1 cellular context compared by ENCODE assay signal in genomic region chr21:25790122-25790951, GRCh38.
TF ChIP-seq lines count a peak whose summit lies in the region.

No MANE protein-coding gene starts in this region.

TF ChIP-seq in K562, 482 proteins besides CTCF, POLR2A, EP300 and RAD21 (continued from another document and continues in another):
- TF ChIP-seq ZNF76 (CRISPR knock-in tag; IDR thresholded peaks at IDR 0.05; ENCODE audit: borderline replicate concordance) (no peak), ZNF830 (CRISPR knock-in tag; IDR thresholded peaks at IDR 0.05) (no peak), DPF2 (IDR thresholded peaks at IDR 0.05) (peak; percentile 42; the same call in 1 of the 2 replicates), ZBTB34 (CRISPR knock-in tag; IDR thresholded peaks at IDR 0.05) (no peak), MECOM (CRISPR knock-in tag; IDR thresholded peaks at IDR 0.05) (0 out of 2 replicates have a peak, but pooled peaks have one; percentile 11), ZBTB43 (CRISPR knock-in tag; IDR thresholded peaks at IDR 0.05) (no peak), TFAP4 (CRISPR knock-in tag; IDR thresholded peaks at IDR 0.05; ENCODE audit: borderline replicate concordance) (no peak), RCOR1 (IDR thresholded peaks at IDR 0.05; ENCODE audit: borderline replicate concordance in 1 of 2, low read depth in 2 of 2, low read length in 2 of 2) (0 out of 4 replicates have a peak, but pooled peaks of 1 of the 2 experiments have one; percentile 19), KAT2B (IDR thresholded peaks at IDR 0.05; ENCODE audit: low read depth, low read length) (no peak), NBN (IDR thresholded peaks at IDR 0.05; ENCODE audit: low read depth) (no peak), MTA3 (IDR thresholded peaks at IDR 0.05; ENCODE audit: borderline replicate concordance) (no peak), XRCC3 (IDR thresholded peaks at IDR 0.05) (no peak), ZNF212 (CRISPR knock-in tag; IDR thresholded peaks at IDR 0.05) (no peak), MAFF (IDR thresholded peaks at IDR 0.05; ENCODE audit: low read length) (peak; percentile 66), FOXJ2 (tag; IDR thresholded peaks at IDR 0.05) (no peak), LCOR (CRISPR knock-in tag; IDR thresholded peaks at IDR 0.05) (no peak), ILK (tag; IDR thresholded peaks at IDR 0.05; ENCODE audit: borderline replicate concordance, low read depth) (no peak), NR0B1 (IDR thresholded peaks at IDR 0.05; ENCODE audit: partially characterized antibody) (no peak), HBP1 (CRISPR knock-in tag; IDR thresholded peaks at IDR 0.05) (no peak), NR2C2 (CRISPR knock-in tag; IDR thresholded peaks at IDR 0.05) (no peak), NR2C2 (tag; IDR thresholded peaks at IDR 0.05) (no peak), GATAD2A (IDR thresholded peaks at IDR 0.05) (no peak), ZSCAN29 (IDR thresholded peaks at IDR 0.05) (no peak), ZFP1 (CRISPR knock-in tag; IDR thresholded peaks at IDR 0.05) (no peak), SPI1 (IDR thresholded peaks at IDR 0.05; ENCODE audit: borderline replicate concordance, low read depth, low read length) (0 out of 2 replicates have a peak, but pooled peaks have one; percentile 10), CREB1 (IDR thresholded peaks at IDR 0.05) (no peak), CREB1 (CRISPR knock-in tag; IDR thresholded peaks at IDR 0.05) (no peak), ZNF239 (CRISPR knock-in tag; IDR thresholded peaks at IDR 0.05) (no peak), TARDBP (IDR thresholded peaks at IDR 0.05) (no peak), CEBPB (tag; IDR thresholded peaks at IDR 0.05) (no peak), CREB3 (tag; conservative IDR thresholded peaks at IDR 0.05; ENCODE audit: low read depth) (no peak), ZNF551 (CRISPR knock-in tag; IDR thresholded peaks at IDR 0.05) (no peak), BRCA1 (IDR thresholded peaks at IDR 0.05) (no peak), BRCA1 (CRISPR knock-in tag; IDR thresholded peaks at IDR 0.05) (no peak), SMARCA4 (IDR thresholded peaks at IDR 0.05) (peak; percentile 57; the same call in 1 of the 2 replicates), PTRF (tag; IDR thresholded peaks at IDR 0.05) (no peak), SLC30A9 (CRISPR knock-in tag; IDR thresholded peaks at IDR 0.05) (no peak), CREM (IDR thresholded peaks at IDR 0.05; ENCODE audit: low read depth) (no peak), CBX3 (IDR thresholded peaks at IDR 0.05; ENCODE audit: borderline replicate concordance in 1 of 2, low read length in 2 of 2) (no peak; a peak in 1 of 3 replicates), ZBTB33 (CRISPR knock-in tag; IDR thresholded peaks at IDR 0.05) (no peak), THAP12 (CRISPR knock-in tag; IDR thresholded peaks at IDR 0.05) (no peak), ZBTB1 (CRISPR knock-in tag; IDR thresholded peaks at IDR 0.05; ENCODE audit: borderline replicate concordance, low read depth) (no peak), RBM34 (IDR thresholded peaks at IDR 0.05; ENCODE audit: borderline replicate concordance, insufficient read depth, low read length) (no peak), CBX1 (IDR thresholded peaks at IDR 0.05; ENCODE audit: low read depth) (no peak), BACH1 (tag; IDR thresholded peaks at IDR 0.05) (peak; percentile 73), HDAC1 (IDR thresholded peaks at IDR 0.05) (no peak), HEY1 (CRISPR knock-in tag; IDR thresholded peaks at IDR 0.05; ENCODE audit: borderline replicate concordance) (no peak), CREB3L1 (IDR thresholded peaks at IDR 0.05; ENCODE audit: borderline replicate concordance, low read depth) (0 out of 2 replicates have a peak, but pooled peaks have one; percentile 25), ZFPM2 (CRISPR knock-in tag; IDR thresholded peaks at IDR 0.05) (no peak), DEAF1 (CRISPR knock-in tag; IDR thresholded peaks at IDR 0.05) (no peak), KDM1A (IDR thresholded peaks at IDR 0.05) (peak in 1 of 2 experiments; percentile 34; a peak in 1 of 4 replicates), GTF2E2 (tag; IDR thresholded peaks at IDR 0.05) (no peak), ZBTB49 (CRISPR knock-in tag; IDR thresholded peaks at IDR 0.05; ENCODE audit: borderline replicate concordance) (no peak), SRSF1 (IDR thresholded peaks at IDR 0.05; ENCODE audit: low read depth, low read length) (no peak), IFI16 (CRISPR knock-in tag; IDR thresholded peaks at IDR 0.05) (no peak), KDM4B (IDR thresholded peaks at IDR 0.05; ENCODE audit: borderline replicate concordance in 2 of 2, low read depth in 1 of 2) (no peak), CBX8 (IDR thresholded peaks at IDR 0.05; ENCODE audit: borderline replicate concordance, extremely low read depth, low read depth, low read length, poor library complexity, severe bottlenecking) (no peak), NUFIP1 (IDR thresholded peaks at IDR 0.05; ENCODE audit: partially characterized antibody) (no peak)
